Comparison of ENCODE assay signal across 1 cellular context in the genomic region with DNA sequence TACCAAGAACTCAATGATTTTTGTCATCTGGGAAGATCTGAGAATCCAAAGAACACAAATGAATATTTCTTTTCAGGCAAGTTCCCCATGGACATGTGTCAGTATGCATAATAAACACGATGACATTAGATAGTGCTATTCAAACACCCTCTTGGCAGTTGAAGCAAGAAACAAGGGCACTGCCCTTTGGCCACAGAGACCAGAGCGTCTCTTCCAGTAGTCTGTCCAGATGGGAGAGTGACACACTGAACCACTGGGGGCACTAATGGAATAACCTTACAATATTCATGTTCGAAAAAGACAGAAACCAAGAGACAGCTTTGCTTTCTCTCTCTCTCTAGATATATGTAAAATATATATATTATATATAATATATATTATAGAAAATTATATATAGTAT.
TF ChIP-seq lines count a peak whose summit lies in the region.

No MANE protein-coding gene starts in this region.

TF ChIP-seq in H1, 55 proteins besides CTCF, POLR2A, EP300 and RAD21:
- TF ChIP-seq TAF7 (optimal IDR thresholded peaks at IDR 0.05; ENCODE audit: borderline replicate concordance, low read depth, low read length) (no peak), KDM5A (IDR thresholded peaks at IDR 0.05; ENCODE audit: low read length) (no peak), NRF1 (IDR thresholded peaks at IDR 0.05; ENCODE audit: low read depth, low read length) (no peak), CBX5 (IDR thresholded peaks at IDR 0.05; ENCODE audit: low read depth, low read length) (no peak), POLR2AphosphoS5 (IDR thresholded peaks at IDR 0.05; ENCODE audit: low read depth, low read length) (no peak), ASH2L (IDR thresholded peaks at IDR 0.05; ENCODE audit: low read length) (no peak), ZNF274 (IDR thresholded peaks at IDR 0.05; ENCODE audit: borderline replicate concordance, extremely low read depth, low read length) (no peak), RXRA (IDR thresholded peaks at IDR 0.05; ENCODE audit: insufficient read depth, low read depth, low read length) (no peak), TBP (IDR thresholded peaks at IDR 0.05; ENCODE audit: low read depth, low read length) (no peak), MAFK (IDR thresholded peaks at IDR 0.05; ENCODE audit: low read depth, low read length) (no peak), CEBPB (IDR thresholded peaks at IDR 0.05; ENCODE audit: low read depth, low read length) (no peak), RNF2 (IDR thresholded peaks at IDR 0.05; ENCODE audit: borderline replicate concordance, low read depth, low read length, missing control alignments, poor library complexity, severe bottlenecking) (no peak), CTBP2 (IDR thresholded peaks at IDR 0.05; ENCODE audit: borderline replicate concordance, insufficient read depth, insufficient read length, low read length) (no peak)
- TF ChIP-seq, protein P1, sequence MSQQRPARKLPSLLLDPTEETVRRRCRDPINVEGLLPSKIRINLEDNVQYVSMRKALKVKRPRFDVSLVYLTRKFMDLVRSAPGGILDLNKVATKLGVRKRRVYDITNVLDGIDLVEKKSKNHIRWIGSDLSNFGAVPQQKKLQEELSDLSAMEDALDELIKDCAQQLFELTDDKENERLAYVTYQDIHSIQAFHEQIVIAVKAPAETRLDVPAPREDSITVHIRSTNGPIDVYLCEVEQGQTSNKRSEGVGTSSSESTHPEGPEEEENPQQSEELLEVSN (IDR thresholded peaks at IDR 0.05), result no peak
- TF ChIP-seq, protein P2, sequence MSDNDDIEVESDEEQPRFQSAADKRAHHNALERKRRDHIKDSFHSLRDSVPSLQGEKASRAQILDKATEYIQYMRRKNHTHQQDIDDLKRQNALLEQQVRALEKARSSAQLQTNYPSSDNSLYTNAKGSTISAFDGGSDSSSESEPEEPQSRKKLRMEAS (IDR thresholded peaks at IDR 0.05), result no peak
